In the genomic region with DNA sequence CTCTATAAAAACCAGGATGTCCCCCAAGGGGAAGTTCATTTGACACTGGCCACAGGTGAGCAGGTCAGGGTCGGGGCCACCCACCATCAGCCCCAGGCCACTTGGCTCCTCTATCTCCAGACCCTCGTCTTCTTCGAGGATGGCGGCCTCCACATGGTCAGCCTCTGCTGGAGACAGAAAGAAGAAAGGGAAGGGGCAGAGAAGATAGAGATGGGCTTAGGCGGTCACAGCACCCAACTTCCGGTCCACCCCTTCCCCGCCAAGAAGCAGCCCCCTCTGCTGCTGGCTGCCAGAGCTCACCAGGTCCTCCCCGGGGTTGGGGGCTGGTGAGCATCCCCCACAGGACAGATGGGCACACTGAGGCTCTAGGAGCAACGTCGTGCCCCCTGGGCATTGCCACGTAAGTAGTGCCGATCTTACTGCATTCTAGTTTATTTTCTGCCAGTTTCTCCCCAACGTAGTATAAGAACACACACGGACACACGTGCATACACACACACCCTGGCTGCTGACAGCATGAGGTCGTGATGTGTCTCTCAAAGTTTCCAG, we compare ENCODE assay signal across 16 cellular contexts. TPM values are rescaled to one million over a fixed set of nuclear protein-coding genes. Genes with fewer than 3 reads are reported as not detected.
DNase-seq lines count a peak whose midpoint lies in the region; ATAC-seq, FAIRE-seq and TF ChIP-seq lines count a peak whose summit lies in the region.
"Had no signal": no experiment of that assay in that cellular context is flagged by ENCODE, and none has a peak within 500 bp of the region (broad histone marks: within the 10 kb centered on the region; RNA-seq: fewer than 3 reads in every experiment).

No MANE protein-coding gene starts in this region.

- H3K4me2 ChIP-seq in H1 (ENCODE audit: insufficient read depth in 1 of 2, low read depth in 2 of 2, low read length in 2 of 2) = peak overlapping the region; percentile 44 to 49

- H2AFZ ChIP-seq in H1 (ENCODE audit: low read length) = no peak overlapping the region
- H2AFZ ChIP-seq: hepatocyte had no signal

- H3K79me1 ChIP-seq in H1 (ENCODE audit: low read depth, low read length) = peaks cover 18% of the 10 kb centered on the region

- H3K36me3 ChIP-seq in H1 (ENCODE audit: control insufficient read depth in 2 of 4, insufficient read depth in 4 of 4, low read length in 3 of 4) (no peaks in the 10 kb centered on the region), spleen (no peaks in the 10 kb centered on the region)
- H3K36me3 ChIP-seq: vagina had no signal

- H2AK5ac ChIP-seq in H1 (ENCODE audit: low read depth, low read length) = peak overlapping the region; percentile 97

- TF ChIP-seq EP300 in H1 (IDR thresholded peaks at IDR 0.05; ENCODE audit: borderline replicate concordance in 1 of 2, low read depth in 2 of 2, low read length in 2 of 2) = no peak

- H3K4me3 ChIP-seq in H1 (ENCODE audit: extremely low read depth in 1 of 4, insufficient read depth in 2 of 4, low read depth in 3 of 4, low read length in 4 of 4) (no peak overlapping the region), spleen (peak overlapping the region in 1 of 8 donors; percentile 30)
- H3K4me3 ChIP-seq: hepatocyte had no signal

- 84% methylated on average over 14 of the region's 16 CpGs; no CpG with 5 or more reads in 1 of the 2 experiments for WGBS in H1 (ENCODE audit: extremely low coverage in 1 of 2, insufficient coverage in 1 of 2, insufficient read length in 1 of 2, insufficient replicate concordance in 2 of 2, low coverage in 1 of 2, low lambda C conversion rate in 2 of 2, missing lambda C conversion rate in 1 of 2), 2 experiments
- 64 to 71% (median 68%) methylated on average over 16 of the region's 16 CpGs for WGBS in spleen, 5 donors

- H3K27ac ChIP-seq in H1 (ENCODE audit: low read depth, low read length) = no peak overlapping the region
- H3K27ac ChIP-seq in spleen = peak overlapping the region; percentile 9 to 93 (median 56)
- H3K27ac ChIP-seq: hepatocyte, RWPE1 had no signal

- ATAC-seq in activated CD8-positive, alpha-beta T cell treated with anti-CD3 and anti-CD28 coated beads for 36 hours = no peak
- no peak for ATAC-seq in HG03439 (IDR thresholded peaks at IDR 0.05; ENCODE audit: unreplicated experiment)
- no peak for ATAC-seq in GM18502 (IDR thresholded peaks at IDR 0.05; ENCODE audit: poor library complexity, unreplicated experiment)
- ATAC-seq: left lobe of liver had no signal

- H3K27me3 ChIP-seq in H1 (replicated peaks in 1 of 4; ENCODE audit: control insufficient read depth in 3 of 4, extremely low read depth in 1 of 4, insufficient read depth in 3 of 4, low read length in 3 of 4) = no peaks in the 10 kb centered on the region
- H3K27me3 ChIP-seq in spleen (replicated peaks in 1 of 7) = peaks cover 0 to 93% (median 18%) of the 10 kb centered on the region in 7 donors
- H3K27me3 ChIP-seq: hepatocyte, vagina had no signal

- H3K4me3 Mint-ChIP-seq in activated CD4-positive, alpha-beta T cell treated with anti-CD3 and anti-CD28 coated beads, Interleukin-2, amount 10 ng/mL, durations not matched to agents 24 days and 14 days = peak overlapping the region; percentile 91
- H3K4me3 Mint-ChIP-seq in activated CD8-positive, alpha-beta T cell treated with anti-CD3 and anti-CD28 coated beads for 36 hours = peak overlapping the region; percentile 86

- H3K9ac ChIP-seq in H1 (replicated peaks in 1 of 4; ENCODE audit: extremely low read depth in 1 of 4, low read depth in 3 of 4, low read length in 3 of 4) = no peak overlapping the region

- H3K56ac ChIP-seq in H1 (replicated peaks; ENCODE audit: insufficient read length, low read depth, low read length) = no peak overlapping the region

- intact Hi-C loops in activated CD4-positive, alpha-beta T cell treated with anti-CD3 and anti-CD28 coated beads, Interleukin-2, amount 10 ng/mL, durations not matched to agents 24 days and 14 days (cut with micrococcal nuclease) = no loop called here
- intact Hi-C loops in activated CD8-positive, alpha-beta T cell treated with anti-CD3 and anti-CD28 coated beads for 36 hours (cut with micrococcal nuclease) = no loop called here
- intact Hi-C loops in spleen (cut with DNase I; ENCODE audit: low total_unique reads) = no loop called here

- H3K4ac ChIP-seq in H1 (replicated peaks; ENCODE audit: insufficient read length, low read depth, low read length) = peak overlapping the region; percentile 71

- no peak overlapping the region for H4K8ac ChIP-seq in H1 (ENCODE audit: extremely low read depth, insufficient read depth, low read length)

- H3K36me3 Mint-ChIP-seq in activated CD4-positive, alpha-beta T cell treated with anti-CD3 and anti-CD28 coated beads, Interleukin-2, amount 10 ng/mL, durations not matched to agents 24 days and 14 days (ENCODE audit: low read depth) = peaks cover 56% of the 10 kb centered on the region
- peaks cover 78% of the 10 kb centered on the region for H3K36me3 Mint-ChIP-seq in activated CD8-positive, alpha-beta T cell treated with anti-CD3 and anti-CD28 coated beads for 36 hours (ENCODE audit: low read depth)

- H3K4me1 Mint-ChIP-seq in activated CD4-positive, alpha-beta T cell treated with anti-CD3 and anti-CD28 coated beads, Interleukin-2, amount 10 ng/mL, durations not matched to agents 24 days and 14 days = peaks cover 93% of the 10 kb centered on the region
- peaks cover 80% of the 10 kb centered on the region for H3K4me1 Mint-ChIP-seq in activated CD8-positive, alpha-beta T cell treated with anti-CD3 and anti-CD28 coated beads for 36 hours (ENCODE audit: low read depth)

- peak overlapping the region; percentile 94; the same call in 1 of the 2 replicates for H2BK12ac ChIP-seq in H1 (ENCODE audit: low read depth, low read length)

- H3K4me1 ChIP-seq in H1 (replicated peaks in 1 of 4; ENCODE audit: control insufficient read depth in 3 of 4, insufficient read depth in 4 of 4, low read length in 3 of 4) (peaks cover 23 to 47% (median 31%) of the 10 kb centered on the region in 4 experiments), spleen (peaks cover 0 to 84% (median 8%) of the 10 kb centered on the region in 6 donors)

- H3K9me3 Mint-ChIP-seq in activated CD4-positive, alpha-beta T cell treated with anti-CD3 and anti-CD28 coated beads, Interleukin-2, amount 10 ng/mL, durations not matched to agents 24 days and 14 days = no peaks in the 10 kb centered on the region
- H3K9me3 Mint-ChIP-seq in activated CD8-positive, alpha-beta T cell treated with anti-CD3 and anti-CD28 coated beads for 36 hours = no peaks in the 10 kb centered on the region

- no peak overlapping the region for H4K5ac ChIP-seq in H1 (ENCODE audit: insufficient read length, low read depth, low read length)

- H3K23me2 ChIP-seq in H1 (ENCODE audit: low read depth, low read length) = no peaks in the 10 kb centered on the region

- peak overlapping the region; percentile 90; the same call in 1 of the 2 replicates for H2BK20ac ChIP-seq in H1 (ENCODE audit: low read length)

- no peak for FAIRE-seq in H1 (lab: Jason Lieb, UNC)
- FAIRE-seq: astrocyte had no signal

- no peak overlapping the region for H3K23ac ChIP-seq in H1 (ENCODE audit: insufficient read length)

- H2BK15ac ChIP-seq in H1 (ENCODE audit: low read length) = peak overlapping the region; percentile 97; the same call in 1 of the 2 replicates

- peak overlapping the region; percentile 31; the same call in 1 of the 2 replicates for H2BK5ac ChIP-seq in H1 (ENCODE audit: low read depth, low read length)

- CTCF ChIA-PET in activated CD8-positive, alpha-beta T cell treated with anti-CD3 and anti-CD28 coated beads for 36 hours (lab: Charles Lee) = interaction anchor here (0.9 to 2.0 kb wide), 4 partner anchors 9 to 43 kb away, joined by 3 to 10 read pairs (median 4); no protein-coding TSS in a partner anchor
- CTCF ChIA-PET in H1 (lab: Charles Lee; ENCODE audit: partially characterized antibody) = interaction anchor here (1.5 kb wide), 1 partner anchor 9 kb away, joined by 3 read pairs; no protein-coding TSS in a partner anchor

- no peaks in the 10 kb centered on the region for H4K20me1 ChIP-seq in H1 (replicated peaks in 1 of 2; ENCODE audit: control insufficient read depth in 1 of 2, insufficient read depth in 2 of 2, low read length in 2 of 2)

- TF ChIP-seq CTCF in activated CD8-positive, alpha-beta T cell treated with anti-CD3 and anti-CD28 coated beads for 36 hours (IDR thresholded peaks at IDR 0.05) = no peak
- TF ChIP-seq CTCF in H1 (IDR thresholded peaks at IDR 0.05; ENCODE audit: control extremely low read depth in 1 of 3, insufficient read depth in 1 of 3, low read depth in 1 of 3, low read length in 3 of 3) (no peak), spleen (IDR thresholded peaks at IDR 0.05 in 8 of 11, conservative IDR thresholded peaks at IDR 0.05 in 3 of 11) (no peak)

- peak overlapping the region; percentile 46 for H4K91ac ChIP-seq in H1 (replicated peaks; ENCODE audit: insufficient read length, low read length)

- H3K9me3 ChIP-seq in H1 (ENCODE audit: insufficient read depth in 2 of 2, low read depth in 1 of 2, low read length in 1 of 2) (no peaks in the 10 kb centered on the region), spleen (no peaks in the 10 kb centered on the region)
- H3K9me3 ChIP-seq: vagina had no signal

- no peak for TF ChIP-seq RAD21 in H1 (IDR thresholded peaks at IDR 0.05 in 1 of 2, conservative IDR thresholded peaks at IDR 0.05 in 1 of 2; ENCODE audit: low read depth in 2 of 2, low read length in 2 of 2)

- TF ChIP-seq POLR2A in H1 (IDR thresholded peaks at IDR 0.05; ENCODE audit: control extremely low read depth in 1 of 2, low read depth in 2 of 2, low read length in 2 of 2) (no peak), spleen (IDR thresholded peaks at IDR 0.05) (no peak)

- no peaks in the 10 kb centered on the region for H3K27me3 Mint-ChIP-seq in activated CD4-positive, alpha-beta T cell treated with anti-CD3 and anti-CD28 coated beads, Interleukin-2, amount 10 ng/mL, durations not matched to agents 24 days and 14 days
- no peaks in the 10 kb centered on the region for H3K27me3 Mint-ChIP-seq in activated CD8-positive, alpha-beta T cell treated with anti-CD3 and anti-CD28 coated beads for 36 hours

- H3K27ac Mint-ChIP-seq in activated CD4-positive, alpha-beta T cell treated with anti-CD3 and anti-CD28 coated beads, Interleukin-2, amount 10 ng/mL, durations not matched to agents 24 days and 14 days = peak overlapping the region; percentile 99
- peak overlapping the region; percentile 98 for H3K27ac Mint-ChIP-seq in activated CD8-positive, alpha-beta T cell treated with anti-CD3 and anti-CD28 coated beads for 36 hours

- H2BK120ac ChIP-seq in H1 (replicated peaks; ENCODE audit: low read depth, low read length) = no peak overlapping the region

- H3K18ac ChIP-seq in H1 (ENCODE audit: extremely low read depth, low read length) = peak overlapping the region; percentile 64

- peaks cover 0 to 58% of the 10 kb centered on the region in 2 experiments; a peak in 2 of 4 replicates for H3K79me2 ChIP-seq in H1 (ENCODE audit: control insufficient read depth in 1 of 2, insufficient read depth in 2 of 2, low read length in 2 of 2)

- DNase-seq in activated CD4-positive, alpha-beta T cell treated with anti-CD3 and anti-CD28 coated beads, Interleukin-2, amount 10 ng/mL, durations not matched to agents 24 days and 14 days = peak; percentile 76
- no peak for DNase-seq in activated CD4-positive, alpha-beta T cell treated with anti-CD3 and anti-CD28 coated beads, Interleukin-2, amount 50 U/mL, for 1 hour
- DNase-seq in activated CD8-positive, alpha-beta T cell treated with anti-CD3 and anti-CD28 coated beads for 36 hours = peak; percentile 47
- DNase-seq in H1 (ENCODE audit: low read depth in 1 of 2, low spot score in 2 of 2) (no peak), spleen (peak; percentile 72), NCI-H2227 treated with DMSO at 0.1 percent for 48 hours (lab: John Stamatoyannopoulos, UW) (no peak)
- DNase-seq: cortex of kidney, NCI-H187 treated with DMSO at 0.1 percent for 48 hours, NCI-H748 treated with DMSO at 0.1 percent for 48 hours had no signal

- no peak overlapping the region for H3K14ac ChIP-seq in H1 (ENCODE audit: insufficient read length)

- POLR2A ChIA-PET in activated CD8-positive, alpha-beta T cell treated with anti-CD3 and anti-CD28 coated beads for 36 hours (lab: Charles Lee) = interaction anchor here (0.6 to 7.6 kb wide), 6 partner anchors 9 to 70 kb away, joined by 3 to 131 read pairs (median 32); partner anchors contain the start of gene BCL11B
- POLR2A ChIA-PET in H1 (lab: Charles Lee; ENCODE audit: partially characterized antibody) = interaction anchor here (1.7 kb wide), 1 partner anchor 12 kb away, joined by 7 read pairs; no protein-coding TSS in a partner anchor

RNA-seq across cellular contexts. Expression of gene BCL11B, which starts 14.2 kb away (rescaled TPM):
- 48.2 and 48.5 TPM in 2 replicates for total RNA-seq in activated CD4-positive, alpha-beta T cell treated with anti-CD3 and anti-CD28 coated beads, Interleukin-2, amount 10 ng/mL, durations not matched to agents 24 days and 14 days
- 10 to 100 TPM; 48.5 to 53.0 TPM for total RNA-seq in activated CD8-positive, alpha-beta T cell treated with anti-CD3 and anti-CD28 coated beads for 36 hours
- 5.9 TPM in 2 replicates for total RNA-seq in H1 (2021; fragmentation: NEBNext Ultra II Directional; extraction: Animal tissue kit (Norgen Biotek cat#: 25700))
- polyA plus RNA-seq in H1 (2011; rRNA removed) (0.63 and 0.80 TPM in 2 replicates), spleen (1 to 10 TPM in 2 of 3 donors, under 1 TPM in 1; 0.74 to 1.5 (median 1.4) TPM)
- polyA plus RNA-seq in H1 (2011; cell fraction: cytosol; rRNA removed) = 0.85 TPM
- polyA plus RNA-seq in H1 (2011; cell fraction: nucleus; rRNA removed) = 1.5 TPM
- polyA plus RNA-seq in H1 (2012, experiment 1 of 2) = 1.1 to 2.2 TPM (median 1.2 TPM) in 4 replicates
- polyA plus RNA-seq in H1 (2012, experiment 2 of 2) = 0.22 TPM
- polyA plus RNA-seq in H1 (2013, experiment 1 of 2) = 2.1 TPM
- 2.1 TPM for polyA plus RNA-seq in H1 (2013, experiment 2 of 2)
- polyA minus RNA-seq in H1 (2011; rRNA and poly(A)+ RNA removed) = 1.7 and 1.9 TPM in 2 replicates
- polyA minus RNA-seq in H1 (2011; cell fraction: cytosol; rRNA and poly(A)+ RNA removed) = 3.2 TPM
- 4.1 TPM for polyA minus RNA-seq in H1 (2011; cell fraction: nucleus; rRNA and poly(A)+ RNA removed)
- 10 to 100 TPM in 6 of 7 donors, 1 to 10 TPM in 1; 7.9 to 21.1 (median 13.1) TPM for total RNA-seq in spleen

Comparison
In these comparisons a context has a peak if more than half of its experiments do, and no peak if none do; other contexts are left out.
1. DNase-seq: peak in activated CD4-positive, alpha-beta T cell treated with anti-CD3 and anti-CD28 coated beads, Interleukin-2, amount 10 ng/mL, durations not matched to agents 24 days and 14 days (single experiment), activated CD8-positive, alpha-beta T cell treated with anti-CD3 and anti-CD28 coated beads for 36 hours (single experiment) and spleen (single experiment); none in activated CD4-positive, alpha-beta T cell treated with anti-CD3 and anti-CD28 coated beads, Interleukin-2, amount 50 U/mL, for 1 hour (single experiment), H1 (0 of 2) and NCI-H2227 treated with DMSO at 0.1 percent for 48 hours (single experiment).